In the genomic region with DNA sequence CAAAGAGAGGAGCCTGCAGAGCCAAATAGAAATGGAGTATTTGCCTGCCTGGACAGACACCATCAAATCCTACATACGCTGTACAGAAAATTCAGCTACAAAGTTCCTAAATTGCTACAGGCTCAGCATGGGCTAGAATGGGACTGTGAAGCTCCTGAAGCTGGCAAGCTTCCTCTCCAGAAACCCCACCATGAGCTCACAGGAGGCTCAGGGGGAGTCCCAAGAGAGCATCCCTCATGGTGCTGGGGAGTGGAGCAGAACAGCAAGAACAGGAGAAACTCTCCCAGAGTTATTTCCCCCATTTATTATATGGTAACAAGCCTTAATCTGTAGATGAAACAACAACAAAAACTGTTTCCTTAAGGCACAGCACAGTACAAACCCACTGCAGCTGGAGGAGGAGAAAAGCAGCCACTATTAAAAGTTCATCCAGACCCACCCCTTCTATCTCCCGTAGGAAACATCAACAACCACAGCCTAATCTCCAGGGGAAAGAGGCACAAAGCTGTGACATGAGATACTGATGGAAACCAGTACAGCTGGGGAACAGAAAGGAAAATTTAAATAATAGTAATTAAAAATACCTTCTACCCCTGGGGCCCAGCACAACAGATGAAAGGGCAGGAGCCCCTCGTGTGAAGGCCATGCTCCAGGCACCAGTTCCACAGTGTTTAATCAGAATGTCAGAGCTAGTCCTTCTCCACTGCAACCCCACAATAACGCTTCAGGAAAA, we compare ENCODE assay signal across 24 cellular contexts.
"Had no signal": no experiment of that assay in that cellular context is flagged by ENCODE, and none has a peak within 500 bp of the region (broad histone marks: within the 10 kb centered on the region; RNA-seq: fewer than 3 reads in every experiment).

No MANE protein-coding gene starts in this region.

- H3K27me3 ChIP-seq: body of pancreas, cardiac muscle cell, hepatocyte, thyroid gland had no signal

- H3K36me3 ChIP-seq: cardiac muscle cell, left ventricle myocardium inferior, thyroid gland had no signal

- H3K9me3 Mint-ChIP-seq: activated naive CD4-positive, alpha-beta T cell treated with anti-CD3 and anti-CD28 coated beads, Interleukin-2, amount 50 U/mL, for 24 hours had no signal

- H3K9me3 ChIP-seq: body of pancreas, thyroid gland had no signal

- DNase-seq: activated CD4-positive, alpha-beta T cell treated with anti-CD3 and anti-CD28 coated beads, Interleukin-2, amount 10 ng/mL, durations not matched to agents 7 days and 5 days; activated CD8-positive, alpha-beta T cell treated with anti-CD3 and anti-CD28 coated beads, Interleukin-2, amount 10 ng/mL, durations not matched to agents 7 days and 5 days; activated gamma-delta T cell treated with Interleukin-2 at 50 U/mL for 16 hours; activated T-cell treated with anti-CD3 and anti-CD28 coated beads, Interleukin-2, amount 50 U/mL, for 1 hour; anterior cingulate cortex; body of pancreas; effector CD8-positive, alpha-beta T cell; glutamatergic neuron; kidney glomerular epithelial cell; left ventricle myocardium inferior; naive B cell; stimulated activated CD4-positive, alpha-beta T cell treated with anti-CD3 and anti-CD28 coated beads, Interleukin-12 subunit alpha, Interleukin-12 subunit beta, amount 100 ng/mL, for 4 hours; stimulated activated CD4-positive, alpha-beta T cell treated with anti-CD3 and anti-CD28 coated beads, Interleukin-4, amount 100 ng/mL, for 4 hours; substantia nigra; SW 1271; T-helper 17 cell; thyroid gland had no signal

- H3K4me1 ChIP-seq: left ventricle myocardium inferior, thyroid gland had no signal

- ATAC-seq: activated CD8-positive, alpha-beta T cell treated with anti-CD3 and anti-CD28 coated beads, Interleukin-2, amount 10 ng/mL, durations not matched to agents 7 days and 5 days; body of pancreas; esophagus mucosa; T-helper 17 cell had no signal

- H3K27ac ChIP-seq: body of pancreas, cardiac muscle cell, hepatocyte, left ventricle myocardium inferior, thyroid gland had no signal

- H3K36me3 Mint-ChIP-seq: activated naive CD4-positive, alpha-beta T cell treated with anti-CD3 and anti-CD28 coated beads, Interleukin-2, amount 50 U/mL, for 24 hours; naive B cell had no signal

- H3K4me1 Mint-ChIP-seq: activated CD4-positive, alpha-beta T cell treated with anti-CD3 and anti-CD28 coated beads, Interleukin-2, amount 10 ng/mL, durations not matched to agents 7 days and 5 days; activated naive CD4-positive, alpha-beta T cell treated with anti-CD3 and anti-CD28 coated beads, Interleukin-2, amount 50 U/mL, for 24 hours; naive B cell; T-helper 17 cell had no signal

- H3K27ac Mint-ChIP-seq: activated CD4-positive, alpha-beta T cell treated with anti-CD3 and anti-CD28 coated beads, Interleukin-2, amount 10 ng/mL, durations not matched to agents 7 days and 5 days; activated CD8-positive, alpha-beta T cell treated with anti-CD3 and anti-CD28 coated beads, Interleukin-2, amount 10 ng/mL, durations not matched to agents 7 days and 5 days; activated naive CD4-positive, alpha-beta T cell treated with anti-CD3 and anti-CD28 coated beads, Interleukin-2, amount 50 U/mL, for 24 hours; dendritic cell treated with granulocyte-macrophage colony-stimulating factor and Interleukin-4, amounts not matched to agents 40 ng/mL and 50 ng/mL, for 4 days; stimulated activated naive CD8-positive, alpha-beta T cell treated with anti-CD3 and anti-CD28 coated beads, Interleukin-15, Interleukin-2, amounts not matched to agents 100 ng/mL and 50 ng/mL, for 24 hours; T-helper 17 cell had no signal

- H3K4me3 ChIP-seq: body of pancreas, cardiac muscle cell, hepatocyte, left ventricle myocardium inferior, thyroid gland had no signal

- H3K4me3 Mint-ChIP-seq: activated CD4-positive, alpha-beta T cell treated with anti-CD3 and anti-CD28 coated beads, Interleukin-2, amount 10 ng/mL, durations not matched to agents 7 days and 5 days; activated CD8-positive, alpha-beta T cell treated with anti-CD3 and anti-CD28 coated beads, Interleukin-2, amount 10 ng/mL, durations not matched to agents 7 days and 5 days; activated naive CD4-positive, alpha-beta T cell treated with anti-CD3 and anti-CD28 coated beads, Interleukin-2, amount 50 U/mL, for 24 hours; dendritic cell treated with granulocyte-macrophage colony-stimulating factor and Interleukin-4, amounts not matched to agents 40 ng/mL and 50 ng/mL, for 4 days; naive B cell; neural crest cell; stimulated activated naive CD8-positive, alpha-beta T cell treated with anti-CD3 and anti-CD28 coated beads, Interleukin-15, Interleukin-2, amounts not matched to agents 100 ng/mL and 50 ng/mL, for 24 hours; T-helper 17 cell had no signal

- H3K4me2 ChIP-seq: hepatocyte had no signal

- H3K27me3 Mint-ChIP-seq: activated CD4-positive, alpha-beta T cell treated with anti-CD3 and anti-CD28 coated beads, Interleukin-2, amount 10 ng/mL, durations not matched to agents 7 days and 5 days; dendritic cell treated with granulocyte-macrophage colony-stimulating factor and Interleukin-4, amounts not matched to agents 40 ng/mL and 50 ng/mL, for 4 days; stimulated activated naive CD8-positive, alpha-beta T cell treated with anti-CD3 and anti-CD28 coated beads, Interleukin-15, Interleukin-2, amounts not matched to agents 100 ng/mL and 50 ng/mL, for 24 hours; T-helper 17 cell had no signal
